In the genomic region with DNA sequence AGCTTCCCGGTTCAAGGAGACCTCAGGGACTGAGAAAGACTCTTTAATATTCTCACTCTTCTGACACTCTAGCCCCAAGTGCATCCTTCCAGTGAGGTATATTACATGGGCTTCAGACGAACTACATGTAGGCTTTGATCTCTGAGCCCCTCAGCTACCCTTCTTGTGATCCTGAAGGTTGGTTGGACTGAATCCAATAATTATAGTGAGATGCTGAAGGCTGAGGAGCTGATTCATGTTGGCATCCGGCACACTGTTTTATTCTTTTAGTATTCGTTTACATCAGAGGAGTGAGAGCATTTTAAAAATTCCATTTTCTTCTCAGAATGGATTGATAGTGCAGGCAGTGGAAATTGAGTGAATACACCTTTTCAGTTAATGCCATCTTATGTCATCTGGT, we compare ENCODE assay signal across 25 cellular contexts. TPM values are rescaled to one million over a fixed set of nuclear protein-coding genes. Genes with fewer than 3 reads are reported as not detected.
DNase-seq lines count a peak whose midpoint lies in the region; ATAC-seq, FAIRE-seq and TF ChIP-seq lines count a peak whose summit lies in the region.
"Had no signal": no experiment of that assay in that cellular context is flagged by ENCODE, and none has a peak within 500 bp of the region (broad histone marks: within the 10 kb centered on the region; RNA-seq: fewer than 3 reads in every experiment).

No MANE protein-coding gene starts in this region.

- H2BK12ac ChIP-seq in mesenchymal stem cell (ENCODE audit: low read length in 2 of 2), result no peak overlapping the region

- peak overlapping the region; percentile 35; the same call in 1 of the 2 replicates for H3K4ac ChIP-seq in IMR-90 (ENCODE audit: low read depth, low read length)
- H3K4ac ChIP-seq in mesenchymal stem cell (ENCODE audit: low read depth in 1 of 2, low read length in 2 of 2), result no peak overlapping the region

- no peaks in the 10 kb centered on the region for H3K79me1 ChIP-seq in IMR-90 (ENCODE audit: low read depth in 1 of 2, low read length in 2 of 2)
- no peaks in the 10 kb centered on the region for H3K79me1 ChIP-seq in mesenchymal stem cell (replicated peaks; ENCODE audit: low read length, poor library complexity, severe bottlenecking)

- WGBS in IMR-90 (ENCODE audit: extremely low coverage in 2 of 2, insufficient read length in 1 of 2), 2 experiments, result no CpG with 5 or more reads among the region's 4 CpGs
- 89% methylated on average over 4 of the region's 4 CpGs for whole genome bisulfite sequencing in mesenchymal stem cell

- H2BK15ac ChIP-seq in IMR-90 (ENCODE audit: low read depth, low read length) (no peak overlapping the region), mesenchymal stem cell (ENCODE audit: low read depth, poor library complexity, severe bottlenecking) (no peak overlapping the region)

- dilution Hi-C loops in IMR-90 (cut with HindIII; ENCODE audit: low sequenced_read_pairs, unreplicated experiment), result no loop called here

- H4K20me1 ChIP-seq in IMR-90 (ENCODE audit: insufficient read depth, low read length), result no peaks in the 10 kb centered on the region

- H2AFZ ChIP-seq in IMR-90 (replicated peaks; ENCODE audit: low read length, poor library complexity) (peak overlapping the region; percentile 56), mesenchymal stem cell (ENCODE audit: low read depth, low read length) (no peak overlapping the region)

- peak overlapping the region; percentile 46; the same call in 1 of the 2 replicates for H2BK20ac ChIP-seq in IMR-90 (ENCODE audit: low read depth, low read length)

- intact Hi-C loops in IMR-90 (cut with micrococcal nuclease), result no loop called here
- intact Hi-C loops in CD4-positive, alpha-beta memory T cell (cut with micrococcal nuclease), result no loop called here

- ATAC-seq in IMR-90 (ENCODE audit: low read depth) (peak; percentile 7; the same call in 1 of the 2 replicates), SK-N-SH treated with all-trans-retinoic acid at 6 μM for 48 hours (peak; percentile 56)

- H3K23ac ChIP-seq in IMR-90 (ENCODE audit: low read depth, low read length) (no peak overlapping the region), mesenchymal stem cell (ENCODE audit: low read length in 2 of 2) (no peak overlapping the region)

- peak; percentile 99 for FAIRE-seq in A204.1 (lab: Jason Lieb, UNC)
- FAIRE-seq: H1 had no signal

- peaks cover 0 to 7% (median 2%) of the 10 kb centered on the region in 4 donors for H3K4me1 Mint-ChIP-seq in CD4-positive, alpha-beta memory T cell

- TF ChIP-seq CTCF in IMR-90 (conservative IDR thresholded peaks at IDR 0.05; ENCODE audit: low read depth, low read length), result no peak

- no peak overlapping the region for H3K4me3 Mint-ChIP-seq in CD4-positive, alpha-beta memory T cell
- H3K4me3 Mint-ChIP-seq: CD4-positive, CD25-positive, alpha-beta regulatory T cell; IgD-negative memory B cell had no signal

- H3K4me1 ChIP-seq in IMR-90 (ENCODE audit: control insufficient read depth, insufficient read depth, low read length), result peaks cover 7% of the 10 kb centered on the region
- H3K4me1 ChIP-seq in mesenchymal stem cell (ENCODE audit: control insufficient read depth, insufficient read depth, low read depth, low read length), result peaks cover 1% of the 10 kb centered on the region
- H3K4me1 ChIP-seq in CD4-positive, alpha-beta memory T cell (ENCODE audit: insufficient read depth, low read length), result peaks cover 5% of the 10 kb centered on the region
- H3K4me1 ChIP-seq: BE2C, Caco-2 had no signal

- peak overlapping the region; percentile 32 for H2BK120ac ChIP-seq in IMR-90 (ENCODE audit: low read depth, low read length)
- no peak overlapping the region for H2BK120ac ChIP-seq in mesenchymal stem cell (ENCODE audit: low read depth, low read length)

- H4K8ac ChIP-seq in IMR-90 (ENCODE audit: low read depth in 2 of 2, low read length in 2 of 2) (peak overlapping the region in 1 of 2 experiments; percentile 39; a peak in 2 of 4 replicates), mesenchymal stem cell (ENCODE audit: low read length) (no peak overlapping the region)

- no peaks in the 10 kb centered on the region for H3K36me3 Mint-ChIP-seq in CD4-positive, alpha-beta memory T cell
- H3K36me3 Mint-ChIP-seq: CD4-positive, CD25-positive, alpha-beta regulatory T cell; IgD-negative memory B cell had no signal

- H3K4me3 ChIP-seq in IMR-90 (ENCODE audit: insufficient read depth, low read depth, low read length), result no peak overlapping the region
- peak overlapping the region in 1 of 2 experiments; percentile 65 for H3K4me3 ChIP-seq in mesenchymal stem cell (ENCODE audit: insufficient read depth in 1 of 2, low read depth in 1 of 2, low read length in 2 of 2)
- no peak overlapping the region for H3K4me3 ChIP-seq in CD4-positive, alpha-beta memory T cell (ENCODE audit: low read length in 2 of 2)

- no peak overlapping the region for H3K56ac ChIP-seq in IMR-90 (ENCODE audit: extremely low read depth, insufficient read depth, low read length)

- H3K36me3 ChIP-seq in IMR-90 (ENCODE audit: control insufficient read depth, insufficient read depth, low read length), result no peaks in the 10 kb centered on the region
- no peaks in the 10 kb centered on the region for H3K36me3 ChIP-seq in mesenchymal stem cell (ENCODE audit: control insufficient read depth in 1 of 2, insufficient read depth in 2 of 2, low read depth in 1 of 2, low read length in 2 of 2)
- H3K36me3 ChIP-seq in CD4-positive, alpha-beta memory T cell (ENCODE audit: insufficient read depth, low read length), result no peaks in the 10 kb centered on the region
- H3K36me3 ChIP-seq: BE2C had no signal

- in situ Hi-C loops in IMR-90 (cut with MboI; ENCODE audit: low sequenced_read_pairs), result no loop called here

- H3K27me3 Mint-ChIP-seq in CD4-positive, alpha-beta memory T cell, result peaks cover 21 to 25% of the 10 kb centered on the region in 2 donors

- no peak for TF ChIP-seq RAD21 in IMR-90 (IDR thresholded peaks at IDR 0.05; ENCODE audit: low read length)

- H3K14ac ChIP-seq in IMR-90 (replicated peaks; ENCODE audit: low read depth, low read length), result peak overlapping the region; percentile 8; the same call in 1 of the 2 replicates
- H3K14ac ChIP-seq in mesenchymal stem cell (ENCODE audit: low read length in 2 of 2), result no peak overlapping the region

- no peak overlapping the region for H3K27ac Mint-ChIP-seq in CD4-positive, alpha-beta memory T cell
- H3K27ac Mint-ChIP-seq: CD4-positive, CD25-positive, alpha-beta regulatory T cell; IgD-negative memory B cell had no signal

- H3K27me3 ChIP-seq in IMR-90 (ENCODE audit: control insufficient read depth, insufficient read depth, low read length) (no peaks in the 10 kb centered on the region), mesenchymal stem cell (ENCODE audit: control insufficient read depth in 1 of 2, insufficient read depth in 1 of 2, low read length in 2 of 2) (peaks cover 0 to 5% of the 10 kb centered on the region in 2 experiments)
- peaks cover 5% of the 10 kb centered on the region for H3K27me3 ChIP-seq in CD4-positive, alpha-beta memory T cell (ENCODE audit: insufficient read depth, low read length)

- no peaks in the 10 kb centered on the region for H3K9me3 Mint-ChIP-seq in CD4-positive, alpha-beta memory T cell
- H3K9me3 Mint-ChIP-seq: CD4-positive, CD25-positive, alpha-beta regulatory T cell; IgD-negative memory B cell had no signal

- H4K5ac ChIP-seq in IMR-90 (ENCODE audit: low read depth, low read length), result no peak overlapping the region

- H3K27ac ChIP-seq in IMR-90 (ENCODE audit: insufficient read depth, low read length) (no peak overlapping the region), mesenchymal stem cell (ENCODE audit: low read length, poor library complexity, severe bottlenecking) (no peak overlapping the region)
- no peak overlapping the region for H3K27ac ChIP-seq in CD4-positive, alpha-beta memory T cell (ENCODE audit: low read depth, low read length)
- H3K27ac ChIP-seq: HL-60, RWPE1 had no signal

- H3K9me3 ChIP-seq in IMR-90 (ENCODE audit: control insufficient read depth, insufficient read depth, low read length) (no peaks in the 10 kb centered on the region), mesenchymal stem cell (ENCODE audit: control insufficient read depth, low read length) (no peaks in the 10 kb centered on the region)
- no peaks in the 10 kb centered on the region for H3K9me3 ChIP-seq in CD4-positive, alpha-beta memory T cell (ENCODE audit: control insufficient read depth in 1 of 2, low read length in 2 of 2)
- H3K9me3 ChIP-seq: BE2C, Caco-2 had no signal

- H4K91ac ChIP-seq in IMR-90 (ENCODE audit: insufficient read depth, low read depth, low read length), result no peak overlapping the region
- H4K91ac ChIP-seq in mesenchymal stem cell (ENCODE audit: low read length), result no peak overlapping the region

- no peak overlapping the region for H2AK9ac ChIP-seq in IMR-90 (replicated peaks; ENCODE audit: low read depth, low read length, poor library complexity)

- H3K18ac ChIP-seq in IMR-90 (ENCODE audit: low read depth, low read length), result no peak overlapping the region; the same call in 1 of the 2 replicates
- no peak overlapping the region for H3K18ac ChIP-seq in mesenchymal stem cell (ENCODE audit: low read depth in 1 of 2, low read length in 2 of 2)

- H2AK5ac ChIP-seq in IMR-90 (ENCODE audit: low read depth, low read length) (no peak overlapping the region), mesenchymal stem cell (ENCODE audit: low read length, severe bottlenecking) (no peak overlapping the region)

- CTCF ChIA-PET in IMR-90 (lab: Yijun Ruan, JAX), result interaction anchor here (1.1 kb wide), 1 partner anchor 16 kb away, joined by 3 read pairs; no protein-coding TSS in a partner anchor
- CTCF ChIA-PET in CD4-positive, alpha-beta memory T cell (lab: Charles Lee; ENCODE audit: partially characterized antibody), result interaction anchor here (1.3 to 7.0 kb wide), 5 partner anchors 13 to 574 kb away, joined by 3 to 152 read pairs (median 8); a partner anchor contains a TSS

- H2BK5ac ChIP-seq in IMR-90 (ENCODE audit: low read depth, low read length, poor library complexity, severe bottlenecking) (no peak overlapping the region), mesenchymal stem cell (ENCODE audit: low read depth, low read length, poor library complexity, severe bottlenecking) (no peak overlapping the region)

- BruUV-seq in IMR-90 (replicated peaks; lab: Mats Ljungman, UMichigan), result no TSS peak

- no peaks in the 10 kb centered on the region; the same call in 1 of the 2 replicates for H3K9me1 ChIP-seq in IMR-90 (ENCODE audit: insufficient read depth, low read length)

- TF ChIP-seq POLR2A in IMR-90 (IDR thresholded peaks at IDR 0.05; ENCODE audit: low read depth, low read length), result no peak

- POLR2A ChIA-PET in IMR-90 (lab: Charles Lee; ENCODE audit: unreplicated experiment), result no interaction called here
- POLR2A ChIA-PET in CD4-positive, alpha-beta memory T cell (lab: Charles Lee; ENCODE audit: partially characterized antibody), result interaction anchor here (1.7 to 1.8 kb wide), 2 partner anchors 13 to 18 kb away, joined by 4 to 6 read pairs; no protein-coding TSS in a partner anchor

- DNase-seq in IMR-90 (peak; percentile 44), mesenchymal stem cell (no peak), NCI-H510A (lab: John Stamatoyannopoulos, UW) (no peak), T1000 (lab: John Stamatoyannopoulos, UW) (no peak), foreskin melanocyte (no peak)
- DNase-seq in CD4-positive, alpha-beta memory T cell, result no peak
- DNase-seq: 8988T; BE2C; Caco-2; CD4-positive, CD25-positive, alpha-beta regulatory T cell; GF-D8; Karpas-422; NCI-H1436; NCI-H2029; NCI-H2171 treated with DMSO at 0.1 percent for 48 hours; NCI-H446 treated with DMSO at 0.1 percent for 48 hours; NCI-H748 treated with DMSO at 0.1 percent for 48 hours; SIG-M5 had no signal

- H3K4me2 ChIP-seq in IMR-90 (ENCODE audit: low read depth, low read length), result peak overlapping the region; percentile 64
- H3K4me2 ChIP-seq in mesenchymal stem cell (ENCODE audit: low read length, poor library complexity, severe bottlenecking), result no peak overlapping the region

- H3K9ac ChIP-seq in IMR-90 (ENCODE audit: low read depth, low read length) (no peak overlapping the region), mesenchymal stem cell (ENCODE audit: low read length) (peak overlapping the region; percentile 9)

RNA-seq across cellular contexts. Expression of a gene that starts 13.8 kb away (rescaled TPM):
- total RNA-seq in IMR-90 (2012; rRNA removed), result under 0.01 TPM in 1 of 2 replicates, not detected in the other
- polyA plus RNA-seq in IMR-90 (2012; rRNA removed), result 0.03 and 0.13 TPM in 2 replicates
- 0.04 and 0.21 TPM in 2 replicates for polyA plus RNA-seq in IMR-90 (2012; cell fraction: cytosol; rRNA removed)
- polyA plus RNA-seq in IMR-90 (2012; cell fraction: nucleus; rRNA removed; ENCODE audit: low replicate concordance), result 0.15 TPM in 1 of 2 replicates, not detected in the other
- not detected for polyA plus RNA-seq in mesenchymal stem cell (2013, experiment 1 of 2)
- not detected for polyA plus RNA-seq in mesenchymal stem cell (2013, experiment 2 of 2)
- total RNA-seq in CD4-positive, alpha-beta memory T cell, result 1 to 10 TPM; 2.9 to 3.0 TPM
- polyA plus RNA-seq in CD4-positive, alpha-beta memory T cell, result 1 to 10 TPM; 5.3 to 5.4 TPM
- total RNA-seq: HT1080 had no signal

RNA-seq across cellular contexts. Expression of a gene that starts 54.0 kb away (rescaled TPM):
- total RNA-seq in IMR-90 (2012; rRNA removed), result 1.4 and 2.3 TPM in 2 replicates
- 1.4 and 1.6 TPM in 2 replicates for polyA plus RNA-seq in IMR-90 (2012; rRNA removed)
- 1.0 and 1.6 TPM in 2 replicates for polyA plus RNA-seq in IMR-90 (2012; cell fraction: cytosol; rRNA removed)
- polyA plus RNA-seq in IMR-90 (2012; cell fraction: nucleus; rRNA removed; ENCODE audit: low replicate concordance), result 0.76 and 3.6 TPM in 2 replicates
- 0.58 TPM for polyA plus RNA-seq in mesenchymal stem cell (2013, experiment 1 of 2)
- polyA plus RNA-seq in mesenchymal stem cell (2013, experiment 2 of 2), result 0.30 TPM
- total RNA-seq in CD4-positive, alpha-beta memory T cell, result 100 to 1,000 TPM; 247 to 284 TPM
- 100 to 1,000 TPM; 246 to 251 TPM for polyA plus RNA-seq in CD4-positive, alpha-beta memory T cell

Comparison
In these comparisons a context has a peak if more than half of its experiments do, and no peak if none do; other contexts are left out.
1. RNA of a gene that starts 54.0 kb away (total RNA-seq): 247 to 284 TPM in CD4-positive, alpha-beta memory T cell; 1.4 to 2.3 TPM in IMR-90; every median in the first group is over 10 times any median in the second.